Comparison of ENCODE assay signal across 11 cellular contexts in genomic region chr13:76764429-76764828, GRCh38.
A peak's percentile ranks its signal among the peaks of the same experiment; 100 is the strongest.
DNase-seq lines count a peak whose midpoint lies in the region; ATAC-seq, FAIRE-seq and TF ChIP-seq lines count a peak whose summit lies in the region.
"Had no signal": no experiment of that assay in that cellular context is flagged by ENCODE, and none has a peak within 500 bp of the region (broad histone marks: within the 10 kb centered on the region; RNA-seq: fewer than 3 reads in every experiment).

No MANE protein-coding gene starts in this region.

- no peak overlapping the region for H3K9ac ChIP-seq in HepG2 (ENCODE audit: insufficient read depth, low read depth, low read length)

- H3K4me2 ChIP-seq in HepG2 (ENCODE audit: low read depth, low read length), result no peak overlapping the region

- no peak overlapping the region for H2AFZ ChIP-seq in HepG2 (ENCODE audit: low read length)

- H3K4me3 ChIP-seq in right lobe of liver, result no peak overlapping the region
- H3K4me3 ChIP-seq in HepG2 (replicated peaks in 1 of 3; ENCODE audit: insufficient read depth in 1 of 3, low read depth in 2 of 3, low read length in 3 of 3), result no peak overlapping the region
- no peak overlapping the region for H3K4me3 ChIP-seq in aorta (ENCODE audit: low read length in 2 of 2)

- H3K27ac ChIP-seq in right lobe of liver (no peak overlapping the region), HepG2 (ENCODE audit: extremely low read length, insufficient read depth, low read length) (no peak overlapping the region), aorta (ENCODE audit: low read depth in 1 of 2, low read length in 2 of 2) (no peak overlapping the region)

- WGBS in right lobe of liver (ENCODE audit: insufficient coverage, low coverage, low lambda C conversion rate, missing lambda C conversion rate), result no CpG with 5 or more reads among the region's 1 CpG
- WGBS in HepG2 (ENCODE audit: low lambda C conversion rate), result 0% methylated on average over 1 of the region's 1 CpG
- 67 to 75% methylated on average over 1 of the region's 1 CpG for WGBS in aorta, 2 donors

- no peaks in the 10 kb centered on the region for H3K9me3 ChIP-seq in right lobe of liver
- H3K9me3 ChIP-seq in HepG2 (ENCODE audit: low read length), result no peaks in the 10 kb centered on the region
- H3K9me3 ChIP-seq in aorta (ENCODE audit: control insufficient read depth, low read length), result peaks cover 2% of the 10 kb centered on the region

- H3K4me1 ChIP-seq in right lobe of liver, result no peaks in the 10 kb centered on the region
- no peaks in the 10 kb centered on the region for H3K4me1 ChIP-seq in HepG2 (ENCODE audit: insufficient read depth, low read length)
- H3K4me1 ChIP-seq in aorta (ENCODE audit: control insufficient read depth in 1 of 2, insufficient read depth in 2 of 2, low read length in 2 of 2), result peaks cover 0 to 3% of the 10 kb centered on the region in 2 donors

- no peak for TF ChIP-seq CTCF in right lobe of liver (IDR thresholded peaks at IDR 0.05)
- no peak for TF ChIP-seq CTCF in HepG2 (CRISPR knock-in tag; IDR thresholded peaks at IDR 0.05)

- POLR2A ChIA-PET in HepG2 (lab: Yijun Ruan, JAX), result no interaction called here

- in situ Hi-C loops in HepG2 (cut with HindIII; ENCODE audit: extremely low pct_ligation_motif_present, low pct_unique_long_range_greater_than_20kb), result no loop called here

- TF ChIP-seq RAD21 in HepG2 (CRISPR knock-in tag; IDR thresholded peaks at IDR 0.05), result no peak

- no TSS peak for BruUV-seq in HepG2 (replicated peaks; lab: Mats Ljungman, UMichigan)

- H4K20me1 ChIP-seq in HepG2 (ENCODE audit: insufficient read depth, low read length), result no peaks in the 10 kb centered on the region

- CTCF ChIA-PET in HepG2 (lab: Yijun Ruan, JAX; ENCODE audit: low intra/inter-chr PET ratio, low total read pairs), result no interaction called here

- H3K79me2 ChIP-seq in HepG2 (ENCODE audit: insufficient read depth, low read length), result no peaks in the 10 kb centered on the region

- DNase-seq in right lobe of liver, result peak; percentile 33 to 53 (median 50)
- DNase-seq in HepG2 (ENCODE audit: low spot score), result no peak
- peak; percentile 10 for DNase-seq in medulla oblongata (ENCODE audit: extremely low spot score)
- DNase-seq in aorta, result peak; percentile 75 to 77
- DNase-seq in activated CD8-positive, alpha-beta memory T cell treated with anti-CD3 and anti-CD28 coated beads, Interleukin-2, amount 50 U/mL, for 4 hours, result no peak
- no peak for DNase-seq in NAMALWA (ENCODE audit: low spot score)
- DNase-seq: activated T-cell treated with anti-CD3 and anti-CD28 coated beads, Interleukin-2, amount 50 U/mL, for 48 hours; cortex of kidney had no signal

- no peaks in the 10 kb centered on the region for H3K36me3 ChIP-seq in right lobe of liver
- no peaks in the 10 kb centered on the region for H3K36me3 ChIP-seq in HepG2 (replicated peaks in 1 of 2; ENCODE audit: control insufficient read depth in 1 of 2, insufficient read depth in 2 of 2, low read length in 2 of 2)
- no peaks in the 10 kb centered on the region for H3K36me3 ChIP-seq in aorta (ENCODE audit: control insufficient read depth in 1 of 2, insufficient read depth in 2 of 2, low read length in 1 of 2)

- TF ChIP-seq EP300 in HepG2 (IDR thresholded peaks at IDR 0.05; ENCODE audit: low read depth in 2 of 2, low read length in 2 of 2), result no peak
- no peak for TF ChIP-seq EP300 in HepG2 (CRISPR knock-in tag; IDR thresholded peaks at IDR 0.05; ENCODE audit: borderline replicate concordance)

- H3K27me3 ChIP-seq in right lobe of liver, result no peaks in the 10 kb centered on the region
- H3K27me3 ChIP-seq in HepG2 (ENCODE audit: control insufficient read depth in 1 of 2, insufficient read depth in 2 of 2, low read length in 2 of 2), result no peaks in the 10 kb centered on the region
- H3K27me3 ChIP-seq in aorta (ENCODE audit: control insufficient read depth in 1 of 2, insufficient read depth in 2 of 2, low read length in 1 of 2), result no peaks in the 10 kb centered on the region

- FAIRE-seq in HepG2 (lab: Jason Lieb, UNC), result no peak
- FAIRE-seq: H54 had no signal

- ATAC-seq in right lobe of liver (peak; percentile 72 to 93 (median 88)), HepG2 (no peak), esophagus mucosa (peak; percentile 61), aorta (ENCODE audit: low FRiP score) (peak; percentile 86), GM18511 (IDR thresholded peaks at IDR 0.05; ENCODE audit: unreplicated experiment) (no peak)

- TF ChIP-seq POLR2A in right lobe of liver (IDR thresholded peaks at IDR 0.05), result no peak
- no peak for TF ChIP-seq POLR2A in HepG2 (IDR thresholded peaks at IDR 0.05; ENCODE audit: insufficient read depth in 1 of 2, low read depth in 2 of 2, low read length in 2 of 2)

- intact Hi-C loops in right lobe of liver (cut with DNase I), result no loop called here
- intact Hi-C loops in HepG2 (cut with micrococcal nuclease; ENCODE audit: unreplicated experiment), result no loop called here
- intact Hi-C loops in aorta (cut with DNase I), result no loop called here

TF ChIP-seq in HepG2, 621 proteins besides CTCF, POLR2A, EP300 and RAD21:
- TF ChIP-seq ZNF382 (CRISPR knock-in tag; IDR thresholded peaks at IDR 0.05; ENCODE audit: borderline replicate concordance) (no peak), ZNF674 (CRISPR knock-in tag; IDR thresholded peaks at IDR 0.05; ENCODE audit: low read depth) (no peak), SMYD3 (CRISPR knock-in tag; IDR thresholded peaks at IDR 0.05) (no peak), DPF2 (CRISPR knock-in tag; IDR thresholded peaks at IDR 0.05; ENCODE audit: borderline replicate concordance, low read depth) (no peak), ZNF124 (CRISPR knock-in tag; IDR thresholded peaks at IDR 0.05) (no peak)

Comparison
In these comparisons a context has a peak if more than half of its experiments do, and no peak if none do; other contexts are left out.
1. ATAC-seq: peak in right lobe of liver (4 of 4), esophagus mucosa (single experiment) and aorta (single experiment); none in HepG2 (single experiment) and GM18511 (single experiment).
2. DNase-seq: peak in right lobe of liver (3 of 3), medulla oblongata (single experiment) and aorta (2 of 2); none in HepG2 (single experiment), activated CD8-positive, alpha-beta memory T cell treated with anti-CD3 and anti-CD28 coated beads, Interleukin-2, amount 50 U/mL, for 4 hours (single experiment) and NAMALWA (single experiment).